Comparison of ENCODE assay signal across 11 cellular contexts in genomic region chr11:110565690-110566336, GRCh38.
DNase-seq lines count a peak whose midpoint lies in the region; ATAC-seq and TF ChIP-seq lines count a peak whose summit lies in the region.
"Had no signal": no experiment of that assay in that cellular context is flagged by ENCODE, and none has a peak within 500 bp of the region (broad histone marks: within the 10 kb centered on the region; RNA-seq: fewer than 3 reads in every experiment).

No MANE protein-coding gene starts in this region.

- H3K27ac ChIP-seq in CD8-positive, alpha-beta T cell (ENCODE audit: low read depth, low read length), result no peak overlapping the region
- peak overlapping the region; percentile 53 for H3K27ac ChIP-seq in KOPT-K1 (ENCODE audit: low read depth, low read length, poor library complexity, severe bottlenecking)
- H3K27ac ChIP-seq in sigmoid colon, result no peak overlapping the region
- H3K27ac ChIP-seq: heart left ventricle had no signal

- H3K4me3 ChIP-seq in CD8-positive, alpha-beta T cell (ENCODE audit: low read depth, low read length), result no peak overlapping the region
- H3K4me3 ChIP-seq in sigmoid colon, result no peak overlapping the region
- H3K4me3 ChIP-seq: heart left ventricle had no signal

- 50 to 73% methylated on average over 9 of the region's 9 CpGs for WGBS in sigmoid colon, 2 donors

- H3K27me3 Mint-ChIP-seq in CD8-positive, alpha-beta T cell (ENCODE audit: low read depth), result peaks cover 5% of the 10 kb centered on the region

- no peak for TF ChIP-seq CTCF in CD8-positive, alpha-beta T cell (IDR thresholded peaks at IDR 0.05)
- TF ChIP-seq CTCF in sigmoid colon (IDR thresholded peaks at IDR 0.05), result no peak

- CTCF ChIA-PET in CD8-positive, alpha-beta T cell (lab: Charles Lee), result no interaction called here

- H3K9me3 Mint-ChIP-seq in CD8-positive, alpha-beta T cell, result no peaks in the 10 kb centered on the region

- H3K4me3 Mint-ChIP-seq in CD8-positive, alpha-beta T cell, result no peak overlapping the region

- H3K4me1 ChIP-seq in CD8-positive, alpha-beta T cell (ENCODE audit: insufficient read depth, low read length), result no peaks in the 10 kb centered on the region
- H3K4me1 ChIP-seq in sigmoid colon, result no peaks in the 10 kb centered on the region
- H3K4me1 ChIP-seq: heart left ventricle had no signal

- TF ChIP-seq POLR2A in sigmoid colon (IDR thresholded peaks at IDR 0.05), result no peak

- DNase-seq in CD8-positive, alpha-beta T cell, result peak in 1 of 7 experiments; percentile 31
- DNase-seq in RPMI8226 (peak; percentile 64), left colon (no peak), sigmoid colon (no peak), occipital lobe (lab: John Stamatoyannopoulos, UW) (no peak), NCI-H2081 (lab: John Stamatoyannopoulos, UW) (no peak)
- no peak for DNase-seq in activated CD8-positive, alpha-beta memory T cell treated with anti-CD3 and anti-CD28 coated beads, Interleukin-2, amount 50 U/mL, for 48 hours
- DNase-seq: dermis blood vessel endothelial cell, heart left ventricle, KG1 had no signal

- H3K36me3 Mint-ChIP-seq in CD8-positive, alpha-beta T cell, result no peaks in the 10 kb centered on the region

- H3K9me3 ChIP-seq in CD8-positive, alpha-beta T cell (ENCODE audit: low read length), result no peaks in the 10 kb centered on the region
- H3K9me3 ChIP-seq in KOPT-K1 (ENCODE audit: insufficient read depth, low read length, poor library complexity, severe bottlenecking) (no peaks in the 10 kb centered on the region), sigmoid colon (no peaks in the 10 kb centered on the region)
- H3K9me3 ChIP-seq: heart left ventricle had no signal

- intact Hi-C loops in CD8-positive, alpha-beta T cell (cut with DNase I, micrococcal nuclease), result no loop called here
- intact Hi-C loops in left colon (cut with DNase I, micrococcal nuclease) (no loop called here), sigmoid colon (cut with DNase I) (no loop called here)

- no peaks in the 10 kb centered on the region for H3K4me1 Mint-ChIP-seq in CD8-positive, alpha-beta T cell (ENCODE audit: low read depth)

- ATAC-seq in CD8-positive, alpha-beta T cell, result peak; percentile 48
- ATAC-seq in left colon, result peak; percentile 46

- H3K36me3 ChIP-seq in CD8-positive, alpha-beta T cell (ENCODE audit: insufficient read depth, low read length), result no peaks in the 10 kb centered on the region
- H3K36me3 ChIP-seq in KOPT-K1 (ENCODE audit: insufficient read depth, low read length) (no peaks in the 10 kb centered on the region), sigmoid colon (no peaks in the 10 kb centered on the region)
- H3K36me3 ChIP-seq: heart left ventricle had no signal

- H3K27ac Mint-ChIP-seq in CD8-positive, alpha-beta T cell, result no peak overlapping the region

- POLR2A ChIA-PET in CD8-positive, alpha-beta T cell (lab: Charles Lee), result no interaction called here

- no peak for TF ChIP-seq EP300 in sigmoid colon (IDR thresholded peaks at IDR 0.05)

- H3K27me3 ChIP-seq in CD8-positive, alpha-beta T cell (ENCODE audit: insufficient read depth, low read length), result no peaks in the 10 kb centered on the region
- H3K27me3 ChIP-seq in sigmoid colon, result no peaks in the 10 kb centered on the region
